Comparison of ENCODE assay signal across 8 cellular contexts in the genomic region with DNA sequence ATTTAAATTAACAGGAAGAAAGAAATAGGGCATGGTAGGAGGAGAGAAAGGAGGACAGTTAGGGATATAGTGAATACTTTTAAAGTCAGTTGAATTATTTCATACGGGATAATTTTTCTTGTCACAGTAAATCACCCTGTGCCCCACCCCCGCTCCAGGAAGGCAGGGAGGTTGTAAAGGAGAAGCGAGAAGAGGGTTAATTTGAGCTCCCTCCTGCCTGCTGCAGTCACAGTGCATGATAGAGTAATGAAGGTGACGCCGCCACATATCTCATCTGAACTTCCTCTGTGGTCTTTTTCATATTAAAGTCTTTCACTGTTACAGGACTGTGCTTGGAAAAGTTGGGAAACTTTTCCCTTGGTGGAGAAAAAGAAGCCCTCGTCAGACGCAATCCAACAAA. TPM values are rescaled to one million over a fixed set of nuclear protein-coding genes. Genes with fewer than 3 reads are reported as not detected.
DNase-seq lines count a peak whose midpoint lies in the region; ATAC-seq, FAIRE-seq and TF ChIP-seq lines count a peak whose summit lies in the region.

No MANE protein-coding gene starts in this region.

- ATAC-seq in A549 = no peak
- ATAC-seq in lower lobe of right lung = peak in 1 of 2 donors; percentile 2
- ATAC-seq in HG03139 (IDR thresholded peaks at IDR 0.05; ENCODE audit: unreplicated experiment) = no peak

- H3K27ac ChIP-seq in A549 (peak overlapping the region; percentile 48 to 84; a peak in 5 of 6 replicates), lower lobe of right lung (peak overlapping the region; percentile 89), urinary bladder (ENCODE audit: low read depth) (no peak overlapping the region)

- peak overlapping the region; percentile 82 for H3K4me3 Mint-ChIP-seq in MCF 10A (ENCODE audit: unreplicated experiment)

- H3K27me3 Mint-ChIP-seq in MCF 10A (ENCODE audit: insufficient read depth, unreplicated experiment) = peaks cover 28% of the 10 kb centered on the region

- TF ChIP-seq RAD21 in A549 (conservative IDR thresholded peaks at IDR 0.05 in 1 of 2, IDR thresholded peaks at IDR 0.05 in 1 of 2) = no peak

- no peak for TF ChIP-seq EP300 in A549 (IDR thresholded peaks at IDR 0.05)

- intact Hi-C loops in MCF 10A (cut with micrococcal nuclease) = no loop called here
- intact Hi-C loops in lower lobe of right lung (cut with DNase I) = no loop called here

- H3K27me3 ChIP-seq in lower lobe of right lung (ENCODE audit: low read depth) = no peaks in the 10 kb centered on the region

- no peaks in the 10 kb centered on the region for H3K9me3 Mint-ChIP-seq in MCF 10A (ENCODE audit: unreplicated experiment)

- POLR2A ChIA-PET in A549 (lab: Yijun Ruan, JAX) = interaction anchor here (1.0 to 2.8 kb wide), 3 partner anchors 15 to 505 kb away, joined by 3 to 11 read pairs (median 10); a partner anchor contains a TSS
- POLR2A ChIA-PET in MCF 10A (lab: Yijun Ruan, JAX) = interaction anchor here (0.7 to 0.8 kb wide), 2 partner anchors 132 to 327 kb away, joined by 3 to 4 read pairs; no protein-coding TSS in a partner anchor

- FAIRE-seq in A549 (lab: Jason Lieb, UNC) = no peak

- no TSS peak for BruUV-seq in MCF 10A (replicated peaks; lab: Mats Ljungman, UMichigan)

- no peak for TF ChIP-seq POLR2A in A549 (IDR thresholded peaks at IDR 0.05; ENCODE audit: low read length)

- H3K9me3 ChIP-seq in A549 = no peaks in the 10 kb centered on the region
- no peaks in the 10 kb centered on the region for H3K9me3 ChIP-seq in lower lobe of right lung

- H3K36me3 ChIP-seq in lower lobe of right lung = no peaks in the 10 kb centered on the region
- no peaks in the 10 kb centered on the region for H3K36me3 ChIP-seq in urinary bladder (ENCODE audit: insufficient read depth)

- peaks cover 13% of the 10 kb centered on the region for H3K4me1 Mint-ChIP-seq in MCF 10A (ENCODE audit: insufficient read depth, unreplicated experiment)

- DNase-seq in A549 (ENCODE audit: low read depth in 1 of 2, low spot score in 1 of 2) = no peak
- peak; percentile 32 for DNase-seq in HuH-7 (ENCODE audit: low spot score)
- DNase-seq in MCF 10A (ENCODE audit: unreplicated experiment) = no peak
- no peak for DNase-seq in lower lobe of right lung
- no peak for DNase-seq in NCI-H2196 (lab: John Stamatoyannopoulos, UW; ENCODE audit: unreplicated experiment)
- DNase-seq in stimulated activated CD4-positive, alpha-beta T cell treated with anti-CD3 and anti-CD28 coated beads, Interleukin-12 subunit alpha, Interleukin-12 subunit beta, amount 100 ng/mL, for 4 hours = no peak

- 6% methylated on average over 7 of the region's 7 CpGs for WGBS in A549 (ENCODE audit: missing lambda C conversion rate)
- WGBS in urinary bladder = 2% methylated on average over 7 of the region's 7 CpGs

- no peak overlapping the region for H3K27ac Mint-ChIP-seq in MCF 10A (ENCODE audit: low read depth, unreplicated experiment)

- CTCF ChIA-PET in A549 (lab: Yijun Ruan, JAX) = interaction anchor here (2.3 kb wide), 1 partner anchor 23 kb away, joined by 8 read pairs; no protein-coding TSS in a partner anchor
- CTCF ChIA-PET in MCF 10A (lab: Yijun Ruan, JAX) = interaction anchor here (0.7 to 1.5 kb wide), 2 partner anchors 24 to 693 kb away, joined by 3 to 5 read pairs; no protein-coding TSS in a partner anchor

- peaks cover 21% of the 10 kb centered on the region; the same call in 2 of the 3 replicates for H3K4me1 ChIP-seq in A549
- peaks cover 30% of the 10 kb centered on the region for H3K4me1 ChIP-seq in lower lobe of right lung
- no peaks in the 10 kb centered on the region for H3K4me1 ChIP-seq in urinary bladder (ENCODE audit: insufficient read depth)

- TF ChIP-seq CTCF in A549 (IDR thresholded peaks at IDR 0.05) = no peak
- TF ChIP-seq CTCF in MCF 10A (IDR thresholded peaks at IDR 0.05; ENCODE audit: unreplicated experiment) = no peak
- no peak for TF ChIP-seq CTCF in lower lobe of right lung (IDR thresholded peaks at IDR 0.05)

- H3K4me2 ChIP-seq in A549 = peak overlapping the region; percentile 77

- H3K4me3 ChIP-seq in A549 (peak overlapping the region; percentile 51), lower lobe of right lung (peak overlapping the region; percentile 88), urinary bladder (ENCODE audit: low read depth, low read length) (peak overlapping the region; percentile 60)

- H3K36me3 Mint-ChIP-seq in MCF 10A (ENCODE audit: insufficient read depth, unreplicated experiment) = no peaks in the 10 kb centered on the region

TF ChIP-seq in A549, 52 proteins besides CTCF, POLR2A, EP300 and RAD21:
- TF ChIP-seq, protein P1, sequence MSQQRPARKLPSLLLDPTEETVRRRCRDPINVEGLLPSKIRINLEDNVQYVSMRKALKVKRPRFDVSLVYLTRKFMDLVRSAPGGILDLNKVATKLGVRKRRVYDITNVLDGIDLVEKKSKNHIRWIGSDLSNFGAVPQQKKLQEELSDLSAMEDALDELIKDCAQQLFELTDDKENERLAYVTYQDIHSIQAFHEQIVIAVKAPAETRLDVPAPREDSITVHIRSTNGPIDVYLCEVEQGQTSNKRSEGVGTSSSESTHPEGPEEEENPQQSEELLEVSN (IDR thresholded peaks at IDR 0.05; ENCODE audit: borderline replicate concordance, low read depth) = no peak
- TF ChIP-seq, protein P2, sequence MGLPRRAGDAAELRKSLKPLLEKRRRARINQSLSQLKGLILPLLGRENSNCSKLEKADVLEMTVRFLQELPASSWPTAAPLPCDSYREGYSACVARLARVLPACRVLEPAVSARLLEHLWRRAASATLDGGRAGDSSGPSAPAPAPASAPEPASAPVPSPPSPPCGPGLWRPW (IDR thresholded peaks at IDR 0.05) = no peak
- no peak for TF ChIP-seq SMC3 (IDR thresholded peaks at IDR 0.05)
- TF ChIP-seq CHD2 (IDR thresholded peaks at IDR 0.05; ENCODE audit: low read length, partially characterized antibody) = no peak

RNA-seq across cellular contexts. Expression of a gene that starts 0.9 kb away (rescaled TPM):
- polyA plus RNA-seq in A549 (2011; rRNA removed) (6.7 and 7.0 TPM in 2 replicates), A549 (2017; fragmentation: RNase III; extraction: RNeasy Plus Mini Kit Qiagen cat#74134 plus additional on column Dnase treatment) (1.3 to 1.5 TPM (median 1.4 TPM) in 3 replicates), urinary bladder (6.1 TPM)
- polyA plus RNA-seq in A549 (2012; cell fraction: cytosol; rRNA removed) = 2.9 and 3.7 TPM in 2 replicates
- polyA plus RNA-seq in A549 (2012; cell fraction: nucleus; rRNA removed) = 7.3 and 8.8 TPM in 2 replicates
- polyA minus RNA-seq in A549 (2011; rRNA and poly(A)+ RNA removed) = 21.3 and 23.3 TPM in 2 replicates
- total RNA-seq in MCF 10A (2022) (0.20 TPM in 1 of 2 replicates, not detected in the other), lower lobe of right lung (18.1 TPM), urinary bladder (25.4 TPM)

Comparison
In these comparisons a context has a peak if more than half of its experiments do, and no peak if none do; other contexts are left out.
1. RNA of a gene that starts 0.9 kb away (total RNA-seq): 25.4 TPM in urinary bladder (single experiment) and 18.1 TPM in lower lobe of right lung (single experiment); 0.20 TPM in MCF 10A; every median in the first group is over 10 times any median in the second.
2. Peak in every context shown above with its lines, with median percentiles within 50 percentile points of each other: H3K4me3 ChIP-seq.